ENCODE assay signal across 8 cellular contexts in genomic region chr20:62805711-62806382, GRCh38. TPM values are rescaled to one million over a fixed set of nuclear protein-coding genes. Genes with fewer than 3 reads are reported as not detected.
A peak's percentile ranks its signal among the peaks of the same experiment; 100 is the strongest.
DNase-seq lines count a peak whose midpoint lies in the region; FAIRE-seq and TF ChIP-seq lines count a peak whose summit lies in the region.

No MANE protein-coding gene starts in this region.

- H3K79me2 ChIP-seq in DOHH2 (ENCODE audit: control insufficient read depth, low read length) (peaks cover 41% of the 10 kb centered on the region), PC-9 (ENCODE audit: low read depth) (peaks cover 30% of the 10 kb centered on the region)

- H3K27me3 Mint-ChIP-seq in nephron progenitor cell (ENCODE audit: low read depth, poor library complexity): peaks cover 11% of the 10 kb centered on the region

- CTCF ChIA-PET in PC-9 (lab: Charles Lee): interaction anchor here (1.5 kb wide), 1 partner anchor 17 kb away, joined by 5 read pairs; no protein-coding TSS in a partner anchor

- TF ChIP-seq CTCF in DOHH2 (IDR thresholded peaks at IDR 0.05; ENCODE audit: low read depth, low read length, poor library complexity, severe bottlenecking): no peak
- TF ChIP-seq CTCF in PC-9 (conservative IDR thresholded peaks at IDR 0.05): no peak
- no peak for TF ChIP-seq CTCF in epithelial cell of esophagus (IDR thresholded peaks at IDR 0.05; ENCODE audit: insufficient read depth, low read depth, low read length, missing control alignments)
- no peak for TF ChIP-seq CTCF in nephron progenitor cell (IDR thresholded peaks at IDR 0.05)

- H3K4me3 Mint-ChIP-seq in nephron progenitor cell: peak overlapping the region; percentile 79

- H4K20me1 ChIP-seq in DOHH2 (ENCODE audit: control insufficient read depth, insufficient read depth, low read depth, low read length) (peaks cover 14% of the 10 kb centered on the region), PC-9 (ENCODE audit: insufficient read depth) (peaks cover 41% of the 10 kb centered on the region)

- H3K27me3 ChIP-seq in DOHH2 (ENCODE audit: control insufficient read depth, low read length) (no peaks in the 10 kb centered on the region), PC-9 (ENCODE audit: insufficient read depth, low read depth) (no peaks in the 10 kb centered on the region)

- H3K9me3 Mint-ChIP-seq in nephron progenitor cell: no peaks in the 10 kb centered on the region

- H2AFZ ChIP-seq in PC-9: peak overlapping the region; percentile 71; the same call in 1 of the 2 replicates

- FAIRE-seq in urothelium cell line (lab: Jason Lieb, UNC): no peak

- no peak for DNase-seq in PC-9
- DNase-seq in epithelial cell of esophagus (ENCODE audit: low read depth): no peak
- DNase-seq in nephron progenitor cell: peak; percentile 81
- no peak for DNase-seq in urothelium cell line (ENCODE audit: low spot score)
- no peak for DNase-seq in HUDEP-2 (lab: John Stamatoyannopoulos, UW; ENCODE audit: unreplicated experiment in 76 of 76)
- no peak for DNase-seq in posterior cingulate gyrus
- DNase-seq in NCI-H526 (lab: John Stamatoyannopoulos, UW): no peak

- peaks cover 38% of the 10 kb centered on the region for H3K4me1 Mint-ChIP-seq in nephron progenitor cell

- POLR2A ChIA-PET in PC-9 (lab: Charles Lee; ENCODE audit: unreplicated experiment): no interaction called here

- H3K27ac Mint-ChIP-seq in nephron progenitor cell: no peak overlapping the region

- H3K4me2 ChIP-seq in DOHH2 (ENCODE audit: low read length) (peak overlapping the region; percentile 90), PC-9 (peak overlapping the region; percentile 97)

- intact Hi-C loops in PC-9 (cut with micrococcal nuclease; ENCODE audit: unreplicated experiment): loop anchor here (5.0 kb wide), 1 partner anchor 184 kb away; no protein-coding TSS in a partner anchor
- intact Hi-C loops in posterior cingulate gyrus (cut with DNase I): loop anchor here (5.0 kb wide), 2 partner anchors 41 to 139 kb away; no protein-coding TSS in a partner anchor

- no peaks in the 10 kb centered on the region for H3K9me2 ChIP-seq in DOHH2 (replicated peaks; ENCODE audit: control insufficient read depth, low read length)
- no peaks in the 10 kb centered on the region for H3K9me2 ChIP-seq in PC-9 (ENCODE audit: insufficient read depth)

- no peaks in the 10 kb centered on the region for H3K9me3 ChIP-seq in DOHH2 (ENCODE audit: control insufficient read depth, insufficient read depth, low read length)
- H3K9me3 ChIP-seq in PC-9 (ENCODE audit: insufficient read depth, low read depth): no peaks in the 10 kb centered on the region

- peaks cover 54% of the 10 kb centered on the region for H3K36me3 ChIP-seq in DOHH2 (ENCODE audit: control insufficient read depth, low read length)
- H3K36me3 ChIP-seq in PC-9 (ENCODE audit: low read depth): peaks cover 14% of the 10 kb centered on the region

- H3F3A ChIP-seq in DOHH2 (ENCODE audit: control insufficient read depth, insufficient read depth): 0 out of 2 replicates have a peak, but pooled peaks cover 2% of the 10 kb centered on the region
- peaks cover 39% of the 10 kb centered on the region for H3F3A ChIP-seq in PC-9 (ENCODE audit: insufficient read depth, low read depth)

- BruUV-seq in PC-9 (replicated peaks; lab: Mats Ljungman, UMichigan): TSS peak; percentile 13

- H3K27ac ChIP-seq in DOHH2 (ENCODE audit: low read depth, low read length) (no peak overlapping the region), PC-9 (no peak overlapping the region)

- peak overlapping the region; percentile 79 for H3K4me3 ChIP-seq in DOHH2 (ENCODE audit: low read length)
- peak overlapping the region; percentile 83 for H3K4me3 ChIP-seq in PC-9
- peak overlapping the region; percentile 61 for H3K4me3 ChIP-seq in epithelial cell of esophagus (ENCODE audit: low read length)

- H3K4me1 ChIP-seq in DOHH2 (ENCODE audit: control insufficient read depth, low read length) (peaks cover 33% of the 10 kb centered on the region), PC-9 (replicated peaks; ENCODE audit: insufficient read depth) (peaks cover 14% of the 10 kb centered on the region)

- peaks cover 9% of the 10 kb centered on the region for H3K36me3 Mint-ChIP-seq in nephron progenitor cell (ENCODE audit: low read depth)

RNA-seq across cellular contexts. Expression of gene OGFR, which starts 1.2 kb away (rescaled TPM):
- 57.4 and 65.0 TPM in 2 replicates for total RNA-seq in PC-9 (2021)

RNA-seq across cellular contexts. Expression of gene MRGBP, which starts 9.6 kb away (rescaled TPM):
- 27.8 and 30.2 TPM in 2 replicates for total RNA-seq in PC-9 (2021)

RNA-seq across cellular contexts. Expression of gene COL9A3, which starts 11.0 kb away (rescaled TPM):
- total RNA-seq in PC-9 (2021): 8.3 and 8.5 TPM in 2 replicates

RNA-seq across cellular contexts. Expression of gene TCFL5, which starts 55.8 kb away (rescaled TPM):
- 29.3 and 35.4 TPM in 2 replicates for total RNA-seq in PC-9 (2021)
